Comparison of ENCODE assay signal across 20 cellular contexts in genomic region chr2:166592750-166593149, GRCh38.
"Had no signal": no experiment of that assay in that cellular context is flagged by ENCODE, and none has a peak within 500 bp of the region (broad histone marks: within the 10 kb centered on the region; RNA-seq: fewer than 3 reads in every experiment).

No MANE protein-coding gene starts in this region.

- H3K27me3 Mint-ChIP-seq: stimulated activated memory B cell treated with anti-CD40 and anti-IgM and Interleukin-4, amounts not matched to agents 10 μg/mL and 1 μg/mL and 100 μg/mL, for 72 hours; stimulated activated naive CD8-positive, alpha-beta T cell treated with anti-CD3 and anti-CD28 coated beads, Interleukin-15, Interleukin-2, amounts not matched to agents 100 ng/mL and 50 ng/mL, for 24 hours had no signal

- H3K4me1 ChIP-seq: psoas muscle, right lobe of liver, spleen, tibial artery, upper lobe of left lung, uterus had no signal

- H3K27me3 ChIP-seq: dorsolateral prefrontal cortex, heart left ventricle, right lobe of liver, spleen, tibial artery, upper lobe of left lung, uterus had no signal

- H3K4me1 Mint-ChIP-seq: naive thymus-derived CD4-positive, alpha-beta T cell; nephron progenitor cell; stimulated activated memory B cell treated with anti-CD40 and anti-IgM and Interleukin-4, amounts not matched to agents 10 μg/mL and 1 μg/mL and 100 μg/mL, for 72 hours had no signal

- H3K36me3 ChIP-seq: heart left ventricle, right lobe of liver, spleen, tibial artery, upper lobe of left lung, uterus had no signal

- H3K27ac Mint-ChIP-seq: naive thymus-derived CD4-positive, alpha-beta T cell; nephron progenitor cell; stimulated activated memory B cell treated with anti-CD40 and anti-IgM and Interleukin-4, amounts not matched to agents 10 μg/mL and 1 μg/mL and 100 μg/mL, for 72 hours; stimulated activated naive CD8-positive, alpha-beta T cell treated with anti-CD3 and anti-CD28 coated beads, Interleukin-15, Interleukin-2, amounts not matched to agents 100 ng/mL and 50 ng/mL, for 24 hours had no signal

- H3K4me3 Mint-ChIP-seq: naive thymus-derived CD4-positive, alpha-beta T cell; nephron progenitor cell; stimulated activated memory B cell treated with anti-CD40 and anti-IgM and Interleukin-4, amounts not matched to agents 10 μg/mL and 1 μg/mL and 100 μg/mL, for 72 hours; stimulated activated naive CD8-positive, alpha-beta T cell treated with anti-CD3 and anti-CD28 coated beads, Interleukin-15, Interleukin-2, amounts not matched to agents 100 ng/mL and 50 ng/mL, for 24 hours had no signal

- H3K36me3 Mint-ChIP-seq: stimulated activated memory B cell treated with anti-CD40 and anti-IgM and Interleukin-4, amounts not matched to agents 10 μg/mL and 1 μg/mL and 100 μg/mL, for 72 hours had no signal

- DNase-seq: dorsolateral prefrontal cortex; effector CD8-positive, alpha-beta T cell; heart left ventricle; hippocampal formation; islet precursor cell; naive thymus-derived CD4-positive, alpha-beta T cell; nephron progenitor cell; psoas muscle; retina; right lobe of liver; spleen; stimulated activated CD4-positive, alpha-beta T cell treated with anti-CD3 and anti-CD28 coated beads, Interleukin-15, amount 100 ng/mL, for 24 hours; stimulated activated CD4-positive, alpha-beta T cell treated with anti-CD3 and anti-CD28 coated beads, Interleukin-1b, Interleukin-23, amount 100 ng/mL, for 48 hours; stimulated activated CD4-positive, alpha-beta T cell treated with anti-CD3 and anti-CD28 coated beads, Interleukin-4, amount 100 ng/mL, for 24 hours; tibial artery; upper lobe of left lung; uterus had no signal

- H3K9me3 ChIP-seq: psoas muscle, right lobe of liver, tibial artery, uterus had no signal

- H3K27ac ChIP-seq: dorsolateral prefrontal cortex, heart left ventricle, psoas muscle, right lobe of liver, spleen, tibial artery, upper lobe of left lung, uterus had no signal

- ATAC-seq: heart left ventricle; left lobe of liver; naive thymus-derived CD4-positive, alpha-beta T cell; psoas muscle; right lobe of liver; stimulated activated memory B cell treated with anti-CD40 and anti-IgM and Interleukin-4, amounts not matched to agents 10 μg/mL and 1 μg/mL and 100 μg/mL, for 72 hours had no signal

- H3K4me3 ChIP-seq: dorsolateral prefrontal cortex, heart left ventricle, psoas muscle, right lobe of liver, spleen, tibial artery, upper lobe of left lung, uterus had no signal
